Comparison of ENCODE assay signal across 18 cellular contexts in the genomic region with DNA sequence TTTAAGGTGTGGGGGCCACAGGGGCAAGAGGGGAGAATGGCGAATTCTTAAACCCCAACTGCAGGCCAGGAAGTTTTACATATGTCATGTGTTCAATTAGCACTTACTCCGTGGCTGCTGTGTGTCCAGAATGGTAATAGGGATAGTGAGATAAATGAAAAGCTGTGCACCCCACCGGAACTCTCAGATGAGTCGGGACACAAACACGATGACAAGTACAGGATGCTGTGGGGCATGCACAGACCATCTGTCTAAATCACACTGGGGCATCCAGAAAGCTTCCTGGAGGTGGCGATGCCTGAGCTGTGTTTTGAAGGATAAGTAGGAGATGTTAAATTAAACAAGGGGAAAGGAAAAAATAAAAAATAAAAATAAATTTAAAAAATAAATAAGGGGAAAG. TPM values are rescaled to one million over a fixed set of nuclear protein-coding genes. Genes with fewer than 3 reads are reported as not detected.
A peak's percentile ranks its signal among the peaks of the same experiment; 100 is the strongest.
DNase-seq lines count a peak whose midpoint lies in the region; ATAC-seq and TF ChIP-seq lines count a peak whose summit lies in the region.
"Had no signal": no experiment of that assay in that cellular context is flagged by ENCODE, and none has a peak within 500 bp of the region (broad histone marks: within the 10 kb centered on the region; RNA-seq: fewer than 3 reads in every experiment).

No MANE protein-coding gene starts in this region.

- H3K4me3 ChIP-seq in SK-N-SH (ENCODE audit: low read depth in 2 of 2, low read length in 1 of 2) (no peak overlapping the region), LNCaP clone FGC (ENCODE audit: low read depth, low read length) (no peak overlapping the region), WI38 (ENCODE audit: low read depth, low read length) (no peak overlapping the region), left lung (no peak overlapping the region)
- H3K4me3 ChIP-seq: BLaER1, K562, SK-N-MC had no signal

- no peak overlapping the region for H2AFZ ChIP-seq in SK-N-SH (ENCODE audit: low read depth)

- no peak for TF ChIP-seq RAD21 in SK-N-SH (IDR thresholded peaks at IDR 0.05; ENCODE audit: low read length)

- H3K9me2 ChIP-seq in SK-N-SH = no peaks in the 10 kb centered on the region

- no peak overlapping the region for H3K9ac ChIP-seq in SK-N-SH
- H3K9ac ChIP-seq: BLaER1 had no signal

- intact Hi-C loops in left lung (cut with DNase I) = no loop called here

- TF ChIP-seq CTCF in SK-N-SH (IDR thresholded peaks at IDR 0.05) = no peak
- TF ChIP-seq CTCF in LNCaP clone FGC (IDR thresholded peaks at IDR 0.05; ENCODE audit: control insufficient read depth, extremely low read depth, insufficient read depth) = peak; percentile 32; the same call in 1 of the 2 replicates
- TF ChIP-seq CTCF in WI38 (IDR thresholded peaks at IDR 0.05; ENCODE audit: low read depth, low read length) = 0 out of 2 replicates have a peak, but pooled peaks have one; percentile 26
- no peak for TF ChIP-seq CTCF in left lung (IDR thresholded peaks at IDR 0.05)

- CTCF ChIA-PET in SK-N-SH (lab: Yijun Ruan, JAX) = no interaction called here

- no peaks in the 10 kb centered on the region for H3K27me3 ChIP-seq in SK-N-SH (ENCODE audit: insufficient read depth)
- no peaks in the 10 kb centered on the region for H3K27me3 ChIP-seq in left lung
- H3K27me3 ChIP-seq: BLaER1 had no signal

- H3K4me2 ChIP-seq in SK-N-SH = no peak overlapping the region
- H3K4me2 ChIP-seq: BLaER1 had no signal

- H3K4me1 ChIP-seq in SK-N-SH (ENCODE audit: control insufficient read depth in 1 of 2, insufficient read depth in 2 of 2, low read depth in 1 of 2, low read length in 1 of 2) (no peaks in the 10 kb centered on the region; a peak in 1 of 4 replicates), left lung (no peaks in the 10 kb centered on the region)
- H3K4me1 ChIP-seq: BLaER1 had no signal

- 42% methylated on average over 6 of the region's 6 CpGs for WGBS in SK-N-SH (ENCODE audit: low lambda C conversion rate)

- no peaks in the 10 kb centered on the region for H3K79me2 ChIP-seq in SK-N-SH (ENCODE audit: insufficient read depth)

- H3K9me3 ChIP-seq in SK-N-SH (no peaks in the 10 kb centered on the region), left lung (no peaks in the 10 kb centered on the region)
- H3K9me3 ChIP-seq: BLaER1 had no signal

- ATAC-seq in SK-N-SH treated with all-trans-retinoic acid at 6 μM for 48 hours = no peak; the same call in 2 of the 3 replicates
- ATAC-seq in left lung = no peak
- no peak for ATAC-seq in HG02623 (IDR thresholded peaks at IDR 0.05; ENCODE audit: unreplicated experiment)
- ATAC-seq: K562, T-cell had no signal

- H3K36me3 ChIP-seq in SK-N-SH (replicated peaks in 1 of 2; ENCODE audit: control insufficient read depth in 1 of 2, insufficient read depth in 2 of 2, low read length in 1 of 2) (no peaks in the 10 kb centered on the region), left lung (no peaks in the 10 kb centered on the region)
- H3K36me3 ChIP-seq: BLaER1 had no signal

- DNase-seq in SK-N-SH = no peak
- no peak for DNase-seq in LNCaP clone FGC (ENCODE audit: low read depth)
- DNase-seq in left lung = no peak
- no peak for DNase-seq in stimulated activated naive CD4-positive, alpha-beta T cell treated with Interleukin-2 at 50 U/mL for 16 hours (lab: John Stamatoyannopoulos, UW)
- DNase-seq: DMS79 treated with DMSO at 0.1 percent for 48 hours; GOT3; MV-4-11; NCI-H187 treated with DMSO at 0.1 percent for 48 hours; NCI-H345; NK-92 treated with Interleukin-12 subunit alpha and Interleukin-12 subunit beta, amount 100 ng/mL, for 24 hours; Right ventricle myocardium superior; T-cell had no signal

- H3F3A ChIP-seq in SK-N-SH (replicated peaks; ENCODE audit: insufficient read depth) = no peaks in the 10 kb centered on the region

- POLR2A ChIA-PET in SK-N-SH (lab: Yijun Ruan, JAX) = no interaction called here

- H3K27ac ChIP-seq in SK-N-SH (ENCODE audit: low read depth in 2 of 2, low read length in 1 of 2) (no peak overlapping the region), left lung (no peak overlapping the region)
- H3K27ac ChIP-seq: BLaER1, SK-N-MC had no signal

- TF ChIP-seq EP300 in SK-N-SH (IDR thresholded peaks at IDR 0.05; ENCODE audit: borderline replicate concordance in 1 of 2, low read depth in 1 of 2, low read length in 1 of 2) = no peak

- H4K20me1 ChIP-seq in SK-N-SH (ENCODE audit: insufficient read depth) = no peaks in the 10 kb centered on the region
- H4K20me1 ChIP-seq: BLaER1 had no signal

TF ChIP-seq in SK-N-SH treated with all-trans-retinoic acid at 6 μM for 48 hours, 23 proteins besides CTCF, POLR2A, EP300 and RAD21:
- TF ChIP-seq OSR1 (CRISPR knock-in tag; IDR thresholded peaks at IDR 0.05) (no peak), ZFP3 (CRISPR knock-in tag; IDR thresholded peaks at IDR 0.05) (peak; percentile 53; the same call in 1 of the 2 replicates), ZNF70 (CRISPR knock-in tag; IDR thresholded peaks at IDR 0.05) (no peak)

TF ChIP-seq in SK-N-SH, 30 proteins besides CTCF, POLR2A, EP300 and RAD21:
- TF ChIP-seq, protein P1, sequence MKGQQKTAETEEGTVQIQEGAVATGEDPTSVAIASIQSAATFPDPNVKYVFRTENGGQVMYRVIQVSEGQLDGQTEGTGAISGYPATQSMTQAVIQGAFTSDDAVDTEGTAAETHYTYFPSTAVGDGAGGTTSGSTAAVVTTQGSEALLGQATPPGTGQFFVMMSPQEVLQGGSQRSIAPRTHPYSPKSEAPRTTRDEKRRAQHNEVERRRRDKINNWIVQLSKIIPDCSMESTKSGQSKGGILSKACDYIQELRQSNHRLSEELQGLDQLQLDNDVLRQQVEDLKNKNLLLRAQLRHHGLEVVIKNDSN (IDR thresholded peaks at IDR 0.05; ENCODE audit: borderline replicate concordance, low read depth) = no peak
- no peak for TF ChIP-seq SMC3 (IDR thresholded peaks at IDR 0.05; ENCODE audit: low read depth, low read length)
- TF ChIP-seq, protein P2, sequence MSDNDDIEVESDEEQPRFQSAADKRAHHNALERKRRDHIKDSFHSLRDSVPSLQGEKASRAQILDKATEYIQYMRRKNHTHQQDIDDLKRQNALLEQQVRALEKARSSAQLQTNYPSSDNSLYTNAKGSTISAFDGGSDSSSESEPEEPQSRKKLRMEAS (IDR thresholded peaks at IDR 0.05; ENCODE audit: low read depth) = no peak
- no peak for TF ChIP-seq USF2 (IDR thresholded peaks at IDR 0.05; ENCODE audit: borderline replicate concordance, low read depth, low read length)
- no peak for TF ChIP-seq RXRA (IDR thresholded peaks at IDR 0.05; ENCODE audit: borderline replicate concordance, low read depth)
- no peak for TF ChIP-seq ZBTB33 (IDR thresholded peaks at IDR 0.05; ENCODE audit: borderline replicate concordance, low read depth)
- TF ChIP-seq TAF1 (IDR thresholded peaks at IDR 0.05; ENCODE audit: borderline replicate concordance, low read depth, low read length) = no peak
- no peak for TF ChIP-seq CHD2 (IDR thresholded peaks at IDR 0.05; ENCODE audit: low read length, partially characterized antibody)
- no peak for TF ChIP-seq JUND (IDR thresholded peaks at IDR 0.05)
- no peak for TF ChIP-seq POLR2AphosphoS5 (IDR thresholded peaks at IDR 0.05; ENCODE audit: low read depth, low read length)
- TF ChIP-seq TEAD4 (IDR thresholded peaks at IDR 0.05; ENCODE audit: borderline replicate concordance, insufficient read depth) = no peak
- no peak for TF ChIP-seq EZH2phosphoT487 (IDR thresholded peaks at IDR 0.05; ENCODE audit: borderline replicate concordance, low read depth)
- no peak for TF ChIP-seq MEF2A (IDR thresholded peaks at IDR 0.05; ENCODE audit: borderline replicate concordance, low read depth)

RNA-seq across cellular contexts. Expression of gene TMEM158, which starts 18.3 kb away (rescaled TPM):
- 38.0 and 76.4 TPM in 2 replicates for polyA plus RNA-seq in SK-N-SH (2012; rRNA removed)
- polyA plus RNA-seq in SK-N-SH (2012; cell fraction: cytosol; rRNA removed) = 51.3 and 71.5 TPM in 2 replicates
- polyA plus RNA-seq in SK-N-SH (2012; cell fraction: nucleus; rRNA removed) = 36.4 and 50.9 TPM in 2 replicates
- 1 to 10 TPM; 3.6 to 3.7 TPM for total RNA-seq in left lung

Comparison
In these comparisons a context has a peak if more than half of its experiments do, and no peak if none do; other contexts are left out.
1. CTCF ChIP-seq: peak in LNCaP clone FGC (single experiment) and WI38 (single experiment); none in SK-N-SH (single experiment) and left lung (0 of 2).